In genomic region chr7:2241580-2242540, GRCh38 we compare ENCODE assay signal across 1 cellular context.
TF ChIP-seq lines count a peak whose summit lies in the region.

MRM2 (minus strand) TSS chr7:2242205; CDS start chr7:2242169, 36 bp downstream.
NUDT1 (plus strand) TSS chr7:2242226; CDS start chr7:2244575, 2,349 bp downstream.

TF ChIP-seq in K562, 482 proteins besides CTCF, POLR2A, EP300 and RAD21 (continued from another document and continues in another):
- TF ChIP-seq, protein P1, sequence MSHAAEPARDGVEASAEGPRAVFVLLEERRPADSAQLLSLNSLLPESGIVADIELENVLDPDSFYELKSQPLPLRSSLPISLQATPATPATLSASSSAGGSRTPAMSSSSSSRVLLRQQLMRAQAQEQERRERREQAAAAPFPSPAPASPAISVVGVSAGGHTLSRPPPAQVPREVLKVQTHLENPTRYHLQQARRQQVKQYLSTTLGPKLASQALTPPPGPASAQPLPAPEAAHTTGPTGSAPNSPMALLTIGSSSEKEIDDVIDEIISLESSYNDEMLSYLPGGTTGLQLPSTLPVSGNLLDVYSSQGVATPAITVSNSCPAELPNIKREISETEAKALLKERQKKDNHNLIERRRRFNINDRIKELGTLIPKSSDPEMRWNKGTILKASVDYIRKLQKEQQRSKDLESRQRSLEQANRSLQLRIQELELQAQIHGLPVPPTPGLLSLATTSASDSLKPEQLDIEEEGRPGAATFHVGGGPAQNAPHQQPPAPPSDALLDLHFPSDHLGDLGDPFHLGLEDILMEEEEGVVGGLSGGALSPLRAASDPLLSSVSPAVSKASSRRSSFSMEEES (CRISPR knock-in tag; IDR thresholded peaks at IDR 0.05) = no peak
- no peak for TF ChIP-seq FOXA1 (IDR thresholded peaks at IDR 0.05; ENCODE audit: borderline replicate concordance)
- TF ChIP-seq, protein P2, sequence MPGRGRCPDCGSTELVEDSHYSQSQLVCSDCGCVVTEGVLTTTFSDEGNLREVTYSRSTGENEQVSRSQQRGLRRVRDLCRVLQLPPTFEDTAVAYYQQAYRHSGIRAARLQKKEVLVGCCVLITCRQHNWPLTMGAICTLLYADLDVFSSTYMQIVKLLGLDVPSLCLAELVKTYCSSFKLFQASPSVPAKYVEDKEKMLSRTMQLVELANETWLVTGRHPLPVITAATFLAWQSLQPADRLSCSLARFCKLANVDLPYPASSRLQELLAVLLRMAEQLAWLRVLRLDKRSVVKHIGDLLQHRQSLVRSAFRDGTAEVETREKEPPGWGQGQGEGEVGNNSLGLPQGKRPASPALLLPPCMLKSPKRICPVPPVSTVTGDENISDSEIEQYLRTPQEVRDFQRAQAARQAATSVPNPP (IDR thresholded peaks at IDR 0.05; ENCODE audit: borderline replicate concordance, insufficient read depth, insufficient read length) = no peak
- no peak for TF ChIP-seq NFXL1 (CRISPR knock-in tag; IDR thresholded peaks at IDR 0.05)
- no peak for TF ChIP-seq NFE2L1 (tag; IDR thresholded peaks at IDR 0.05; ENCODE audit: borderline replicate concordance, low read depth)
- TF ChIP-seq, protein P3, sequence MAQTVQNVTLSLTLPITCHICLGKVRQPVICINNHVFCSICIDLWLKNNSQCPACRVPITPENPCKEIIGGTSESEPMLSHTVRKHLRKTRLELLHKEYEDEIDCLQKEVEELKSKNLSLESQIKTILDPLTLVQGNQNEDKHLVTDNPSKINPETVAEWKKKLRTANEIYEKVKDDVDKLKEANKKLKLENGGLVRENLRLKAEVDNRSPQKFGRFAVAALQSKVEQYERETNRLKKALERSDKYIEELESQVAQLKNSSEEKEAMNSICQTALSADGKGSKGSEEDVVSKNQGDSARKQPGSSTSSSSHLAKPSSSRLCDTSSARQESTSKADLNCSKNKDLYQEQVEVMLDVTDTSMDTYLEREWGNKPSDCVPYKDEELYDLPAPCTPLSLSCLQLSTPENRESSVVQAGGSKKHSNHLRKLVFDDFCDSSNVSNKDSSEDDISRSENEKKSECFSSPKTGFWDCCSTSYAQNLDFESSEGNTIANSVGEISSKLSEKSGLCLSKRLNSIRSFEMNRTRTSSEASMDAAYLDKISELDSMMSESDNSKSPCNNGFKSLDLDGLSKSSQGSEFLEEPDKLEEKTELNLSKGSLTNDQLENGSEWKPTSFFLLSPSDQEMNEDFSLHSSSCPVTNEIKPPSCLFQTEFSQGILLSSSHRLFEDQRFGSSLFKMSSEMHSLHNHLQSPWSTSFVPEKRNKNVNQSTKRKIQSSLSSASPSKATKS (CRISPR knock-in tag; IDR thresholded peaks at IDR 0.05) = no peak
- TF ChIP-seq GABPA (tag; conservative IDR thresholded peaks at IDR 0.05; ENCODE audit: low read depth) = peak; percentile 98
- no peak for TF ChIP-seq ZFPM2 (CRISPR knock-in tag; IDR thresholded peaks at IDR 0.05)
- TF ChIP-seq, protein P4, sequence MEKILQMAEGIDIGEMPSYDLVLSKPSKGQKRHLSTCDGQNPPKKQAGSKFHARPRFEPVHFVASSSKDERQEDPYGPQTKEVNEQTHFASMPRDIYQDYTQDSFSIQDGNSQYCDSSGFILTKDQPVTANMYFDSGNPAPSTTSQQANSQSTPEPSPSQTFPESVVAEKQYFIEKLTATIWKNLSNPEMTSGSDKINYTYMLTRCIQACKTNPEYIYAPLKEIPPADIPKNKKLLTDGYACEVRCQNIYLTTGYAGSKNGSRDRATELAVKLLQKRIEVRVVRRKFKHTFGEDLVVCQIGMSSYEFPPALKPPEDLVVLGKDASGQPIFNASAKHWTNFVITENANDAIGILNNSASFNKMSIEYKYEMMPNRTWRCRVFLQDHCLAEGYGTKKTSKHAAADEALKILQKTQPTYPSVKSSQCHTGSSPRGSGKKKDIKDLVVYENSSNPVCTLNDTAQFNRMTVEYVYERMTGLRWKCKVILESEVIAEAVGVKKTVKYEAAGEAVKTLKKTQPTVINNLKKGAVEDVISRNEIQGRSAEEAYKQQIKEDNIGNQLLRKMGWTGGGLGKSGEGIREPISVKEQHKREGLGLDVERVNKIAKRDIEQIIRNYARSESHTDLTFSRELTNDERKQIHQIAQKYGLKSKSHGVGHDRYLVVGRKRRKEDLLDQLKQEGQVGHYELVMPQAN (IDR thresholded peaks at IDR 0.05; ENCODE audit: borderline replicate concordance) = peak; percentile 95
- TF ChIP-seq ARNT (IDR thresholded peaks at IDR 0.05) = no peak
- TF ChIP-seq, protein P5, sequence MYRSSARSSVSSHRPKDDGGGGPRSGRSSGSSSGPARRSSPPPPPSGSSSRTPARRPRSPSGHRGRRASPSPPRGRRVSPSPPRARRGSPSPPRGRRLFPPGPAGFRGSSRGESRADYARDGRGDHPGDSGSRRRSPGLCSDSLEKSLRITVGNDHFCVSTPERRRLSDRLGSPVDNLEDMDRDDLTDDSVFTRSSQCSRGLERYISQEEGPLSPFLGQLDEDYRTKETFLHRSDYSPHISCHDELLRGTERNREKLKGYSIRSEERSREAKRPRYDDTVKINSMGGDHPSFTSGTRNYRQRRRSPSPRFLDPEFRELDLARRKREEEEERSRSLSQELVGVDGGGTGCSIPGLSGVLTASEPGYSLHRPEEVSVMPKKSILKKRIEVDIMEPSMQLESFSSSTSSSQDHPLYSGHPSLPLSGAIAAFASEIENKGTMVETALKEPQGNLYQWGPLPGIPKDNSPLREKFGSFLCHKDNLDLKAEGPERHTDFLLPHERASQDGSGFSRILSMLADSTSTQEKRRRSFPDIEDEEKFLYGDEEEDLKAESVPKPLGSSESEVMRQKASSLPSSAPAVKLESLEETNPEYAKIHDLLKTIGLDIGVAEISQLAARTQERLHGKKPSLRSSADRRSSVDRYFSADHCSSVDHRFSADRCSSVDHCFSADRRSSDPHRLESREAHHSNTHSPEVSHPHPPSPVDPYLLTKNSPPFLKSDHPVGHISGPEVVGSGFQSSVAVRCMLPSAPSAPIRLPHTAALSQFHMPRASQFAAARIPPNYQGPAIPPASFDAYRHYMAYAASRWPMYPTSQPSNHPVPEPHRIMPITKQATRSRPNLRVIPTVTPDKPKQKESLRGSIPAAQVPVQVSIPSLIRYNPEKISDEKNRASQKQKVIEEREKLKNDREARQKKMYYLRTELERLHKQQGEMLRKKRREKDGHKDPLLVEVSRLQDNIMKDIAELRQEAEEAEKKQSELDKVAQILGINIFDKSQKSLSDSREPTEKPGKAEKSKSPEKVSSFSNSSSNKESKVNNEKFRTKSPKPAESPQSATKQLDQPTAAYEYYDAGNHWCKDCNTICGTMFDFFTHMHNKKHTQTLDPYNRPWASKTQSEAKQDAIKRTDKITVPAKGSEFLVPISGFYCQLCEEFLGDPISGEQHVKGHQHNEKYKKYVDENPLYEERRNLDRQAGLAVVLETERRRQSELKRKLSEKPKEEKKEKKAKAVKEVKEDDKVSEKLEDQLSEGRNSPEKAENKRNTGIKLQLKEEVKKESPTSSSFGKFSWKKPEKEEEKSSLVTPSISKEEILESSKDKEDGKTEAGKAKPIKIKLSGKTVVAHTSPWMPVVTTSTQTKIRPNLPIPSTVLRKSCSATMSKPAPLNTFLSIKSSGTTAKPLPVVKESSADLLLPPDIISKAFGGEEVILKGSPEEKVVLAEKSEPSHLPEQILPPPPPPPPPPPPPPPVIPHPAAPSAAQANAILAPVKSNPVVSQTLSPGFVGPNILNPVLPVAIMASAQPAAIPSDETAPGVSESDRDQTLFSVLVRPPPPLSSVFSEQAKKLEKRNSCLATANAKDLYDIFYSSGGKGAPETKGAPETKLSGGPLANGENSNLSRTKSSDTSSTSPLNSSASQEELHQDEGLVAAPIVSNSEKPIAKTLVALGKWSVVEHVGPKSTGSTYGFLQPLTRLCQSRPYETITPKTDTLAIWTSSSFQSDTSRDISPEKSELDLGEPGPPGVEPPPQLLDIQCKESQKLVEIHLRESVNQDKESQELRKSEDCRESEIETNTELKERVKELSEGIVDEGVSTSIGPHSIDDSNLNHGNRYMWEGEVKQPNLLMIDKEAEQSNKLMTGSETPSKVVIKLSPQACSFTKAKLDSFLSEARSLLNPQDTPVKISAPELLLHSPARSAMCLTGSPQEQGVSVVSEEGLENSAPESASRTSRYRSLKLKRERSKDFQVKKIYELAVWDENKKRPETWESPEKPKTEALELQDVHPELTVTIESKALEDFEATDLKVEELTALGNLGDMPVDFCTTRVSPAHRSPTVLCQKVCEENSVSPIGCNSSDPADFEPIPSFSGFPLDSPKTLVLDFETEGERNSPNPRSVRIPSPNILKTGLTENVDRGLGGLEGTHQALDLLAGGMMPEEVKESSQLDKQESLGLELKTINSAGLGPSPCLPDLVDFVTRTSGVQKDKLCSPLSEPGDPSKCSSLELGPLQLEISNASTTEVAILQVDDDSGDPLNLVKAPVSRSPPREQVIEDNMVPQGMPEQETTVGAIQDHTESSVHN (IDR thresholded peaks at IDR 0.05; ENCODE audit: borderline replicate concordance in 1 of 2, low read depth in 1 of 2) = no peak
- no peak for TF ChIP-seq KAT8 (IDR thresholded peaks at IDR 0.05; ENCODE audit: low read depth)
- peak; percentile 57; the same call in 1 of the 2 replicates for TF ChIP-seq ZBTB7A (IDR thresholded peaks at IDR 0.05; ENCODE audit: borderline replicate concordance, control insufficient read depth, low read depth, low read length)
- TF ChIP-seq, protein P6, sequence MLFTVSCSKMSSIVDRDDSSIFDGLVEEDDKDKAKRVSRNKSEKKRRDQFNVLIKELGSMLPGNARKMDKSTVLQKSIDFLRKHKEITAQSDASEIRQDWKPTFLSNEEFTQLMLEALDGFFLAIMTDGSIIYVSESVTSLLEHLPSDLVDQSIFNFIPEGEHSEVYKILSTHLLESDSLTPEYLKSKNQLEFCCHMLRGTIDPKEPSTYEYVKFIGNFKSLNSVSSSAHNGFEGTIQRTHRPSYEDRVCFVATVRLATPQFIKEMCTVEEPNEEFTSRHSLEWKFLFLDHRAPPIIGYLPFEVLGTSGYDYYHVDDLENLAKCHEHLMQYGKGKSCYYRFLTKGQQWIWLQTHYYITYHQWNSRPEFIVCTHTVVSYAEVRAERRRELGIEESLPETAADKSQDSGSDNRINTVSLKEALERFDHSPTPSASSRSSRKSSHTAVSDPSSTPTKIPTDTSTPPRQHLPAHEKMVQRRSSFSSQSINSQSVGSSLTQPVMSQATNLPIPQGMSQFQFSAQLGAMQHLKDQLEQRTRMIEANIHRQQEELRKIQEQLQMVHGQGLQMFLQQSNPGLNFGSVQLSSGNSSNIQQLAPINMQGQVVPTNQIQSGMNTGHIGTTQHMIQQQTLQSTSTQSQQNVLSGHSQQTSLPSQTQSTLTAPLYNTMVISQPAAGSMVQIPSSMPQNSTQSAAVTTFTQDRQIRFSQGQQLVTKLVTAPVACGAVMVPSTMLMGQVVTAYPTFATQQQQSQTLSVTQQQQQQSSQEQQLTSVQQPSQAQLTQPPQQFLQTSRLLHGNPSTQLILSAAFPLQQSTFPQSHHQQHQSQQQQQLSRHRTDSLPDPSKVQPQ (CRISPR knock-in tag; IDR thresholded peaks at IDR 0.05; ENCODE audit: borderline replicate concordance) = no peak
- no peak for TF ChIP-seq LARP7 (IDR thresholded peaks at IDR 0.05)
- no peak for TF ChIP-seq ARHGAP35 (IDR thresholded peaks at IDR 0.05; ENCODE audit: partially characterized antibody)
- TF ChIP-seq XRCC5 (IDR thresholded peaks at IDR 0.05; ENCODE audit: low read depth, low read length) = no peak
- no peak for TF ChIP-seq ZBTB1 (CRISPR knock-in tag; IDR thresholded peaks at IDR 0.05; ENCODE audit: borderline replicate concordance, low read depth)
- TF ChIP-seq MEF2D (tag; conservative IDR thresholded peaks at IDR 0.05; ENCODE audit: low read depth) = no peak
- TF ChIP-seq CBX5 (IDR thresholded peaks at IDR 0.05; ENCODE audit: borderline replicate concordance, low read depth) = no peak
- TF ChIP-seq MAFF (IDR thresholded peaks at IDR 0.05; ENCODE audit: low read length) = no peak
- no peak for TF ChIP-seq ZNF668 (CRISPR knock-in tag; IDR thresholded peaks at IDR 0.05)
- no peak for TF ChIP-seq PURB (CRISPR knock-in tag; IDR thresholded peaks at IDR 0.05; ENCODE audit: low read depth)
- TF ChIP-seq KDM5B (IDR thresholded peaks at IDR 0.05; ENCODE audit: insufficient replicate concordance, low read depth, low read length) = peak; percentile 87
- TF ChIP-seq ZNF24 (IDR thresholded peaks at IDR 0.05) = no peak
- no peak for TF ChIP-seq POLR3A (IDR thresholded peaks at IDR 0.05; ENCODE audit: borderline replicate concordance, extremely low read depth, insufficient read depth, insufficient read length)
- no peak for TF ChIP-seq NR2F6 (CRISPR knock-in tag; IDR thresholded peaks at IDR 0.05)
- no peak for TF ChIP-seq FOSL1 (tag; conservative IDR thresholded peaks at IDR 0.05)
- TF ChIP-seq KAT2B (IDR thresholded peaks at IDR 0.05; ENCODE audit: low read depth, low read length) = no peak
- TF ChIP-seq CBX8 (IDR thresholded peaks at IDR 0.05; ENCODE audit: borderline replicate concordance, extremely low read depth, low read depth, low read length, poor library complexity, severe bottlenecking) = no peak
- peak; percentile 47; the same call in 1 of the 2 replicates for TF ChIP-seq ATF7 (IDR thresholded peaks at IDR 0.05)
- no peak for TF ChIP-seq PTRF (tag; IDR thresholded peaks at IDR 0.05)
- TF ChIP-seq TSHZ1 (CRISPR knock-in tag; IDR thresholded peaks at IDR 0.05) = no peak
- TF ChIP-seq RBM14 (IDR thresholded peaks at IDR 0.05; ENCODE audit: borderline replicate concordance, insufficient read depth, low read depth, low read length) = no peak
- TF ChIP-seq HNRNPUL1 (IDR thresholded peaks at IDR 0.05; ENCODE audit: low read length) = no peak
- 0 out of 2 replicates have a peak, but pooled peaks have one; percentile 28 for TF ChIP-seq ZNF12 (CRISPR knock-in tag; IDR thresholded peaks at IDR 0.05)
